In genomic region chr7:101612885-101613490, GRCh38 we compare ENCODE assay signal across 2 cellular contexts.
TF ChIP-seq lines count a peak whose summit lies in the region.

No MANE protein-coding gene starts in this region.

TF ChIP-seq in WTC11, 78 proteins besides CTCF, POLR2A, EP300 and RAD21:
- TF ChIP-seq CREB1 (CRISPR knock-in tag; IDR thresholded peaks at IDR 0.05) (no peak), HMGXB4 (CRISPR knock-in tag; IDR thresholded peaks at IDR 0.05) (no peak)

TF ChIP-seq in H1, 55 proteins besides CTCF, POLR2A, EP300 and RAD21:
- TF ChIP-seq SIX5 (IDR thresholded peaks at IDR 0.05; ENCODE audit: low read depth, low read length) (no peak), ZNF274 (IDR thresholded peaks at IDR 0.05; ENCODE audit: borderline replicate concordance, extremely low read depth, low read length) (no peak), ATF3 (IDR thresholded peaks at IDR 0.05; ENCODE audit: insufficient read depth, low read depth, low read length) (no peak), EZH2 (IDR thresholded peaks at IDR 0.05; ENCODE audit: low read depth, low read length, severe bottlenecking) (no peak), YY1 (IDR thresholded peaks at IDR 0.05; ENCODE audit: low read depth, low read length) (no peak), POLR2AphosphoS5 (IDR thresholded peaks at IDR 0.05; ENCODE audit: low read depth, low read length) (no peak), EGR1 (IDR thresholded peaks at IDR 0.05; ENCODE audit: borderline replicate concordance, low read depth, low read length) (no peak), SAP30 (IDR thresholded peaks at IDR 0.05; ENCODE audit: insufficient read depth, insufficient replicate concordance, low read length) (no peak), MAX (IDR thresholded peaks at IDR 0.05) (no peak), SIN3A (conservative IDR thresholded peaks at IDR 0.05 in 1 of 2, IDR thresholded peaks at IDR 0.05 in 1 of 2; ENCODE audit: low read depth in 1 of 2, low read length in 2 of 2) (no peak), BCL11A (IDR thresholded peaks at IDR 0.05; ENCODE audit: low read depth in 2 of 2, low read length in 2 of 2) (no peak), ASH2L (IDR thresholded peaks at IDR 0.05; ENCODE audit: low read length) (no peak), GABPA (IDR thresholded peaks at IDR 0.05; ENCODE audit: borderline replicate concordance, insufficient read depth, low read length) (no peak), SP2 (IDR thresholded peaks at IDR 0.05; ENCODE audit: low read length) (no peak)
TF ChIP-seq in H1: peak in this region for 0.
